ENCODE assay signal across 8 cellular contexts in genomic region chr11:65386307-65387081, GRCh38.
DNase-seq lines count a peak whose midpoint lies in the region; ATAC-seq and TF ChIP-seq lines count a peak whose summit lies in the region.

A gene with protein sequence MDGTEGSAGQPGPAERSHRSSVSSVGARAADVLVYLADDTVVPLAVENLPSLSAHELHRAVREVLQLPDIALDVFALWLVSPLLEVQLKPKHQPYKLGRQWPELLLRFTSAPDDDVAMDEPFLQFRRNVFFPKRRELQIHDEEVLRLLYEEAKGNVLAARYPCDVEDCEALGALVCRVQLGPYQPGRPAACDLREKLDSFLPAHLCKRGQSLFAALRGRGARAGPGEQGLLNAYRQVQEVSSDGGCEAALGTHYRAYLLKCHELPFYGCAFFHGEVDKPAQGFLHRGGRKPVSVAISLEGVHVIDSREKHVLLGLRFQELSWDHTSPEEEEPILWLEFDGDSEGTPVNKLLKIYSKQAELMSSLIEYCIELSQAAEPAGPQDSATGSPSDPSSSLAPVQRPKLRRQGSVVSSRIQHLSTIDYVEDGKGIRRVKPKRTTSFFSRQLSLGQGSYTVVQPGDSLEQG (plus strand): TSS chr11:65386637. CDS start chr11:65387037, 400 bp downstream.

- peak within 1 kb of the TSS; percentile 96 to 98 for H3K27ac Mint-ChIP-seq in effector memory CD8-positive, alpha-beta T cell
- peak within 1 kb of the TSS; percentile 96 for H3K27ac Mint-ChIP-seq in memory B cell

- TF ChIP-seq CTCF in GM12865 (IDR thresholded peaks at IDR 0.05; ENCODE audit: insufficient read depth, low read depth, low read length, missing control alignments) = no peak

- H3K4me3 Mint-ChIP-seq in effector memory CD8-positive, alpha-beta T cell = peak within 1 kb of the TSS; percentile 93 to 96
- peak within 1 kb of the TSS; percentile 95 for H3K4me3 Mint-ChIP-seq in memory B cell

- ATAC-seq in effector memory CD8-positive, alpha-beta T cell (replicated peaks) = peak; percentile 56
- ATAC-seq in memory B cell (ENCODE audit: low read depth) (peak; percentile 63), HG02981 (IDR thresholded peaks at IDR 0.05; ENCODE audit: unreplicated experiment) (no peak)

- H3K4me1 Mint-ChIP-seq in effector memory CD8-positive, alpha-beta T cell (ENCODE audit: low read depth in 2 of 2) = peaks cover 62 to 72% of the 10 kb centered on the region in 2 donors
- peaks cover 42% of the 10 kb centered on the region for H3K4me1 Mint-ChIP-seq in memory B cell

- peak; percentile 86 for DNase-seq in GM12865 (ENCODE audit: low read depth)
- DNase-seq in HS-27A (ENCODE audit: low read depth) = peak; percentile 48
- peak; percentile 78 for DNase-seq in NOMO-1 treated with DMSO at 0.1 percent for 48 hours (lab: John Stamatoyannopoulos, UW; ENCODE audit: unreplicated experiment)
- DNase-seq in activated CD8-positive, alpha-beta memory T cell treated with anti-CD3 and anti-CD28 coated beads for 48 hours (ENCODE audit: low read depth in 2 of 3, low spot score in 2 of 3) = peak; percentile 65 to 77 (median 70)
- DNase-seq in effector memory CD8-positive, alpha-beta T cell = peak; percentile 85 to 86 (median 85)
- peak; percentile 84 for DNase-seq in memory B cell (ENCODE audit: low spot score in 2 of 2)
- DNase-seq in stimulated activated CD4-positive, alpha-beta T cell treated with anti-CD3 and anti-CD28 coated beads, TNF-alpha, amount 100 ng/mL, for 48 hours (ENCODE audit: low read depth in 3 of 3) = peak; percentile 58 to 83 (median 71)

- peaks cover 26% of the 10 kb centered on the region for H3K36me3 Mint-ChIP-seq in effector memory CD8-positive, alpha-beta T cell (ENCODE audit: insufficient read depth)
- H3K36me3 Mint-ChIP-seq in memory B cell = no peaks in the 10 kb centered on the region

- no peaks in the 10 kb centered on the region for H3K9me3 Mint-ChIP-seq in effector memory CD8-positive, alpha-beta T cell
- no peaks in the 10 kb centered on the region for H3K9me3 Mint-ChIP-seq in memory B cell

- H3K27me3 Mint-ChIP-seq in effector memory CD8-positive, alpha-beta T cell = no peaks in the 10 kb centered on the region
- H3K27me3 Mint-ChIP-seq in memory B cell = no peaks in the 10 kb centered on the region

- peak within 1 kb of the TSS; percentile 80 for H3K4me3 ChIP-seq in GM12865 (ENCODE audit: low read depth, low read length)
